In the genomic region with DNA sequence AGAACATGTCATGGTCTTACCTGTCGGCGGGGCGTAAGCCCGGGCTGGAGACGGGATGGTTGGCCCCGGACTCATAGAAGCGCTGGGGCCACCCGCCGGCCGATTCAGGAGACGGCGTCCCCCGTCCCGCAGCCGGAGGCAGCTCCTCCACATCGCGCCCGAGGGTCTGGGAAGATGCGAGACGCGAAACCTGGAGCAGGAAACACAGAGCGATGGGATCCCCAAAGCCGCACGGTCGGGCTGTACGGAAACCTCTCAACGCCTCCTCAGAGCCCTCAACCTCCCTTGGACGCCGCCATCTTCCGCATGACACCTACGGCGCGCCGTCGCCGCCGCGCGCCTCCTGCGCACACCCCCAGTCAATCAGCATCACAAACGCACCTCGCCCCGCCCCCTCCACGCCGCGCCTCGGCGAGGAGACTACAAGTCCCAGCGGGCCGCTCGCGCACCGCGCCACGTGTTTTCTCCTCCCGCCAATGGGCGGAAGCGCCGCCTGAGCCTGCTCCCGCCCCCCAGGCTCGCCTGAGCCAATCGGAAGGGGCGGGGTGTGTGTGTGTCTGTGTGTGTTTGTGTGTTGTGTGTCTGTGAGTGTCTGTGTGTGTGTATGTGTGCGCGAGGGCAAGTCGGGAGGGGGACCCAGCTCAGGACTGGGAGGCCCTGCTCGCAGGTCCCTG, we compare ENCODE assay signal across 8 cellular contexts. TPM values are rescaled to one million over a fixed set of nuclear protein-coding genes. Genes with fewer than 3 reads are reported as not detected.
A peak's percentile ranks its signal among the peaks of the same experiment; 100 is the strongest.
DNase-seq lines count a peak whose midpoint lies in the region; ATAC-seq and TF ChIP-seq lines count a peak whose summit lies in the region.

A gene (minus strand): TSS at position 308 of the 674 bp plus-strand sequence. CDS start 155 bp downstream, at position 153.
A gene (plus strand): TSS at position 548 of the 674 bp plus-strand sequence. CDS start 57 bp downstream, at position 605.

- H3K4me1 ChIP-seq in hepatocyte (ENCODE audit: insufficient read depth) (peaks cover 9% of the 10 kb centered on the region), aorta (ENCODE audit: control insufficient read depth in 1 of 2, insufficient read depth in 2 of 2, low read length in 2 of 2) (no peaks in the 10 kb centered on the region)

- H3K36me3 ChIP-seq in hepatocyte (replicated peaks; ENCODE audit: insufficient read depth, low read depth) (no peaks in the 10 kb centered on the region), aorta (ENCODE audit: control insufficient read depth in 1 of 2, insufficient read depth in 2 of 2, low read length in 1 of 2) (no peaks in the 10 kb centered on the region)

- H3K27me3 ChIP-seq in hepatocyte (no peaks in the 10 kb centered on the region), aorta (ENCODE audit: control insufficient read depth in 1 of 2, insufficient read depth in 2 of 2, low read length in 1 of 2) (no peaks in the 10 kb centered on the region)

- peak within 1 kb of the TSS; percentile 88 for H2AFZ ChIP-seq in hepatocyte

- H3K4me2 ChIP-seq in hepatocyte: peak within 1 kb of the TSS; percentile 98

- H3K27ac ChIP-seq in hepatocyte (peak within 1 kb of the TSS; percentile 84), aorta (ENCODE audit: low read depth in 1 of 2, low read length in 2 of 2) (peak within 1 kb of the TSS in 1 of 2 donors; percentile 49)

- no peaks in the 10 kb centered on the region for H4K20me1 ChIP-seq in hepatocyte (ENCODE audit: insufficient read depth, poor library complexity, severe bottlenecking)

- peak; percentile 18 for TF ChIP-seq CTCF in hepatocyte (IDR thresholded peaks at IDR 0.05; ENCODE audit: poor library complexity)

- peaks cover 70% of the 10 kb centered on the region for H3K79me2 ChIP-seq in hepatocyte

- ATAC-seq in GM18508 (IDR thresholded peaks at IDR 0.05; ENCODE audit: insufficient read depth, unreplicated experiment) (peak; percentile 67), HG02981 (IDR thresholded peaks at IDR 0.05; ENCODE audit: unreplicated experiment) (peak; percentile 89), aorta (ENCODE audit: low FRiP score) (peak; percentile 100)

- H3K9me3 ChIP-seq in hepatocyte (ENCODE audit: low read depth): no peaks in the 10 kb centered on the region
- no peaks in the 10 kb centered on the region for H3K9me3 ChIP-seq in aorta (ENCODE audit: control insufficient read depth, low read length)

- no peaks in the 10 kb centered on the region for H3K9me2 ChIP-seq in hepatocyte (replicated peaks; ENCODE audit: insufficient read depth)

- WGBS in hepatocyte (ENCODE audit: low lambda C conversion rate, missing lambda C conversion rate): under 1% methylated on average over 66 of the region's 67 CpGs
- 1% methylated on average over 64 to 67 of the region's 67 CpGs for WGBS in aorta, 2 donors

- intact Hi-C loops in aorta (cut with DNase I): loop anchor here in 1 of 2 donors (1.0 to 10.0 kb wide), 3 partner anchors 67 to 264 kb away; a partner anchor contains a TSS

- peak within 1 kb of the TSS; percentile 94 for H3K4me3 ChIP-seq in hepatocyte
- peak within 1 kb of the TSS; percentile 54 to 83 for H3K4me3 ChIP-seq in aorta (ENCODE audit: low read length in 2 of 2)

- DNase-seq in NCI-H2029 treated with DMSO at 0.1 percent for 48 hours (lab: John Stamatoyannopoulos, UW) (peak; percentile 69), T1000 (lab: John Stamatoyannopoulos, UW) (peak; percentile 98), astrocyte of the hippocampus (ENCODE audit: low read depth, low spot score) (peak; percentile 100), hepatocyte (ENCODE audit: low spot score) (peak; percentile 100), renal cortical epithelial cell (ENCODE audit: low read depth) (peak; percentile 93), aorta (peak; percentile 100)

RNA-seq across cellular contexts. Expression of the first gene that starts in this region (rescaled TPM):
- total RNA-seq in hepatocyte: 16.8 and 17.9 TPM in 2 replicates
- 33.9 and 36.7 TPM in 2 replicates for polyA plus RNA-seq in hepatocyte
- total RNA-seq in renal cortical epithelial cell: 15.1 and 17.4 TPM in 2 replicates
- total RNA-seq in aorta: 10 to 100 TPM; 16.3 to 19.9 TPM
- 10 to 100 TPM in 1 of 2 donors, 1 to 10 TPM in 1; 7.1 to 18.4 TPM for polyA plus RNA-seq in aorta

RNA-seq across cellular contexts. Expression of the second gene that starts in this region (rescaled TPM):
- total RNA-seq in hepatocyte (7.1 and 8.2 TPM in 2 replicates), renal cortical epithelial cell (2.6 and 9.4 TPM in 2 replicates), aorta (10 to 100 TPM; 11.4 to 14.1 TPM)
- polyA plus RNA-seq in hepatocyte (4.7 and 6.7 TPM in 2 replicates), aorta (1 to 10 TPM; 7.5 to 8.1 TPM)
